ENCODE assay signal across 19 cellular contexts in the genomic region with DNA sequence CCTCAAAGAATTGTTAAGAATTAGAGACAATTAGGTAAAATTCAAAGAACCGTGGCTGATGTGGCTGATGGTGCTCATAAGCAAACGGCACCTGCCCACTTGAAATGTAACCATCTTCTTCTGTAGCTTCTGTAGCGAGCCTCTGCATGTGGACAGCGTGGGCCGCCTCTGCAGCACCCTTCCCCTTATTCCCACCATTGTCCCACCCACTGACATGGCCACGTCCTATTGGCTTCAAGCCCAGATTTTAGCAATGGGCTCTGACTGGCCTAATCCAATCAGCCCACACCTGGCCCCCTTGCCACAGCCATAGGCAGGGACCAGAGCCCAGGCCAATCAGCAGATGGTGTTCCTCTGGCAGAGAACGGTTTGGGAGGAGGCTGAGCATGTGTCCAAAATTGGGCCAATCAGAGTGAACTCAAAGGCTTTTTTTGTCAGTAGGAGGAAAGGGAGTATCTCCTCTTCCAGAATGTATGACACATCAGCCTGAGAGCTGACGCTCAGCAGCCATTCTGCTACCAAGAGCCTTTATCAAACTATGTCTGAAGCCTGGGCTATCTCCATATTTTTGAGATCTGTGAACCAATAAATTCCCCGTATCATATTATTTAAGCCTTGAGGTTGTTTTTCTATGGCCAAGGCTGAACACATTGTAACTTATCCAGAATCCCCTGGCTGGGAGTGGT.
DNase-seq lines count a peak whose midpoint lies in the region; ATAC-seq, FAIRE-seq and TF ChIP-seq lines count a peak whose summit lies in the region.
"Had no signal": no experiment of that assay in that cellular context is flagged by ENCODE, and none has a peak within 500 bp of the region (broad histone marks: within the 10 kb centered on the region; RNA-seq: fewer than 3 reads in every experiment).

No MANE protein-coding gene starts in this region.

- intact Hi-C loops in Panc1 (cut with micrococcal nuclease; ENCODE audit: unreplicated experiment) (no loop called here), lower leg skin (cut with DNase I; ENCODE audit: low total_unique reads) (loop anchor here (5.0 kb wide), 1 partner anchor 1869 kb away; a partner anchor contains a TSS), pancreas (cut with DNase I) (no loop called here)

- POLR2A ChIA-PET in Panc1 (lab: Charles Lee) = no interaction called here

- peak overlapping the region; percentile 73 for H3K27ac ChIP-seq in Panc1 (ENCODE audit: low read length)
- no peak overlapping the region for H3K27ac ChIP-seq in pancreas

- WGBS in lower leg skin, 2 donors = 92% methylated on average over 9 of the region's 9 CpGs
- 91 to 93% methylated on average over 9 of the region's 9 CpGs for WGBS in pancreas, 2 donors

- DNase-seq in DMS79 (lab: John Stamatoyannopoulos, UW) = peak; percentile 27
- peak; percentile 50 for DNase-seq in H4 (ENCODE audit: low spot score)
- no peak for DNase-seq in Panc1 (ENCODE audit: low read depth, low spot score)
- peak; percentile 56 for DNase-seq in inferior parietal cortex (ENCODE audit: extremely low spot score)
- no peak for DNase-seq in lower leg skin (ENCODE audit: low spot score in 2 of 2)
- DNase-seq in activated CD8-positive, alpha-beta memory T cell treated with anti-CD3 and anti-CD28 coated beads for 24 hours = no peak
- DNase-seq in pancreas = no peak
- no peak for DNase-seq in SKM-1 treated with dmso at 0.1 percent for 144 hours (lab: John Stamatoyannopoulos, UW; ENCODE audit: unreplicated experiment)
- DNase-seq: Calu3; CD4-positive, alpha-beta T cell; H7; NCI-H1417; NCI-H187 treated with DMSO at 0.1 percent for 48 hours; NCI-H526; RPMI8226 had no signal

- H3K4me1 ChIP-seq in Panc1 (ENCODE audit: control insufficient read depth, insufficient read depth, low read length) (peaks cover 22% of the 10 kb centered on the region), pancreas (peaks cover 0 to 5% (median 0%) of the 10 kb centered on the region in 3 donors)

- TF ChIP-seq POLR2A in lower leg skin (IDR thresholded peaks at IDR 0.05) = no peak

- BruUV-seq in Panc1 (replicated peaks; lab: Mats Ljungman, UMichigan) = no TSS peak

- in situ Hi-C loops in Panc1 (cut with HindIII; ENCODE audit: low pct_unique_long_range_greater_than_20kb, low sequenced_read_pairs) = no loop called here

- H3K36me3 ChIP-seq in Panc1 (ENCODE audit: control insufficient read depth, insufficient read depth, low read length) = no peaks in the 10 kb centered on the region
- no peaks in the 10 kb centered on the region for H3K36me3 ChIP-seq in pancreas
- H3K36me3 ChIP-seq: SJCRH30 had no signal

- CTCF ChIA-PET in Panc1 (lab: Charles Lee) = no interaction called here

- H3K4me3 ChIP-seq in Panc1 (ENCODE audit: low read depth in 2 of 2, low read length in 2 of 2) = no peak overlapping the region
- no peak overlapping the region for H3K4me3 ChIP-seq in lower leg skin (ENCODE audit: low read depth, poor library complexity, severe bottlenecking)
- H3K4me3 ChIP-seq in pancreas = no peak overlapping the region
- H3K4me3 ChIP-seq: SJCRH30 had no signal

- TF ChIP-seq CTCF in Panc1 (IDR thresholded peaks at IDR 0.05) = no peak
- no peak for TF ChIP-seq CTCF in lower leg skin (IDR thresholded peaks at IDR 0.05)
- no peak for TF ChIP-seq CTCF in pancreas (IDR thresholded peaks at IDR 0.05)

- FAIRE-seq in pancreas (lab: Jason Lieb, UNC) = no peak
- FAIRE-seq: GM12892, GM19239, HTR-8/SVneo had no signal

- ATAC-seq in Panc1 (no peak), pancreas (no peak)

- H3K9me3 ChIP-seq in Panc1 (ENCODE audit: control insufficient read depth, insufficient read depth, low read depth, low read length) = no peaks in the 10 kb centered on the region
- H3K9me3 ChIP-seq in pancreas = no peaks in the 10 kb centered on the region
- H3K9me3 ChIP-seq: SJCRH30 had no signal

- H3K27me3 ChIP-seq in Panc1 (ENCODE audit: control insufficient read depth, insufficient read depth, low read length) (no peaks in the 10 kb centered on the region), pancreas (no peaks in the 10 kb centered on the region)
- H3K27me3 ChIP-seq: SJCRH30 had no signal

Comparison
In these comparisons a context has a peak if more than half of its experiments do, and no peak if none do; other contexts are left out.
1. DNase-seq: peak in DMS79 (single experiment), H4 (single experiment) and inferior parietal cortex (single experiment); none in Panc1 (single experiment), lower leg skin (0 of 2), activated CD8-positive, alpha-beta memory T cell treated with anti-CD3 and anti-CD28 coated beads for 24 hours (single experiment), pancreas (0 of 6) and SKM-1 treated with dmso at 0.1 percent for 144 hours (single experiment).